5 cellular contexts compared by ENCODE assay signal in the genomic region with DNA sequence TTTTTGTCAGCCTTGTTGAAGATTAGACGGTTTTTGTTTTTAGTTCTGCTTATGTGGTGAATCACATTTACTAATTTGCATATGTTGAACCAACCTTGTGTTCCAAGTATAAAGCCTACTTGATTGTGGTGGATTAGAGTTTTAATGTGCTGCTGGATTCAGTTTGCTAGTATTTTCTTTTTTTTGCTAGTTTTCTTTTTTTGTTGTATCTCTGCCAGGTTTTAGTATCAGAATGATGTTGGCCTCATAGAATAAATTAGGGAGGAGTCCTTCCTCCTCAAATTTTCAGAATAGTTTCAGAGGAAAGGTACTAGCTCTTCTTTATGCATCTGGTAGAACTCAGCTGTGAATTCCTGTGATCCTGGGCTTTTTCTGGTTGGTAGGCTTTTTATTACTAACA. TPM values are rescaled to one million over a fixed set of nuclear protein-coding genes. Genes with fewer than 3 reads are reported as not detected.
"Had no signal": no experiment of that assay in that cellular context is flagged by ENCODE, and none has a peak within 500 bp of the region (broad histone marks: within the 10 kb centered on the region; RNA-seq: fewer than 3 reads in every experiment).

A gene with protein sequence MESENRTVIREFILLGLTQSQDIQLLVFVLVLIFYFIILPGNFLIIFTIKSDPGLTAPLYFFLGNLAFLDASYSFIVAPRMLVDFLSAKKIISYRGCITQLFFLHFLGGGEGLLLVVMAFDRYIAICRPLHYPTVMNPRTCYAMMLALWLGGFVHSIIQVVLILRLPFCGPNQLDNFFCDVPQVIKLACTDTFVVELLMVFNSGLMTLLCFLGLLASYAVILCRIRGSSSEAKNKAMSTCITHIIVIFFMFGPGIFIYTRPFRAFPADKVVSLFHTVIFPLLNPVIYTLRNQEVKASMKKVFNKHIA (plus strand): TSS at position 301 of the 400 bp plus-strand sequence. CDS start 23,679 bp downstream, outside the sequence.

RNA-seq across cellular contexts. Expression of the gene that starts here (rescaled TPM):
- total RNA-seq: GM23248, H1, H7, H9, HFFc6 had no signal
- polyA plus RNA-seq: GM23248, H1 had no signal
